ENCODE assay signal across 8 cellular contexts in genomic region chr12:117587646-117588287, GRCh38.
DNase-seq lines count a peak whose midpoint lies in the region; ATAC-seq and TF ChIP-seq lines count a peak whose summit lies in the region.

No MANE protein-coding gene starts in this region.

- no peaks in the 10 kb centered on the region for H3K9me3 ChIP-seq in thyroid gland

- intact Hi-C loops in thyroid gland (cut with DNase I), result loop anchor here (2.0 kb wide), 1 partner anchor 221 kb away; no protein-coding TSS in a partner anchor

- no peaks in the 10 kb centered on the region for H3K36me3 ChIP-seq in thyroid gland

- ATAC-seq in naive B cell (ENCODE audit: low read depth in 2 of 2), result no peak

- peaks cover 0 to under 1% of the 10 kb centered on the region in 2 donors for H3K4me1 ChIP-seq in thyroid gland

- DNase-seq in SIG-M5 treated with dmso at 0.1 percent for 504 hours (lab: John Stamatoyannopoulos, UW; ENCODE audit: unreplicated experiment), result peak; percentile 47
- no peak for DNase-seq in SIG-M5 (lab: John Stamatoyannopoulos, UW)
- DNase-seq in NCI-H1092 treated with DMSO at 0.1 percent for 48 hours (lab: John Stamatoyannopoulos, UW), result peak; percentile 33
- peak; percentile 73 for DNase-seq in endothelial cell (ENCODE audit: low spot score)
- peak; percentile 6 for DNase-seq in naive B cell
- DNase-seq in thyroid gland, result peak; percentile 65 to 66
- DNase-seq in stimulated activated naive CD4-positive, alpha-beta T cell (lab: John Stamatoyannopoulos, UW), result no peak

- H3K4me3 ChIP-seq in WI38 (ENCODE audit: low read depth, low read length) (no peak overlapping the region), thyroid gland (replicated peaks in 1 of 3) (no peak overlapping the region)

- H3K27ac Mint-ChIP-seq in endothelial cell (ENCODE audit: unreplicated experiment) (no peak overlapping the region), naive B cell (no peak overlapping the region)

- no peaks in the 10 kb centered on the region for H3K9me3 Mint-ChIP-seq in endothelial cell (ENCODE audit: unreplicated experiment)
- peaks cover 3 to 24% (median 7%) of the 10 kb centered on the region in 7 donors for H3K9me3 Mint-ChIP-seq in naive B cell

- no peak for TF ChIP-seq POLR2A in thyroid gland (IDR thresholded peaks at IDR 0.05)

- no peak overlapping the region for H3K27ac ChIP-seq in thyroid gland

- no peak overlapping the region for H3K4me3 Mint-ChIP-seq in endothelial cell (ENCODE audit: unreplicated experiment)
- H3K4me3 Mint-ChIP-seq in naive B cell, result peak overlapping the region in 1 of 8 donors; percentile 13

- peak; percentile 39; the same call in 1 of the 2 replicates for TF ChIP-seq CTCF in WI38 (IDR thresholded peaks at IDR 0.05; ENCODE audit: low read depth, low read length)
- TF ChIP-seq CTCF in endothelial cell (IDR thresholded peaks at IDR 0.05; ENCODE audit: unreplicated experiment), result peak; percentile 75
- TF ChIP-seq CTCF in thyroid gland (IDR thresholded peaks at IDR 0.05), result peak; percentile 75 to 93 (median 82)

- H3K4me1 Mint-ChIP-seq in endothelial cell (ENCODE audit: unreplicated experiment) (no peaks in the 10 kb centered on the region), naive B cell (no peaks in the 10 kb centered on the region)

- H3K36me3 Mint-ChIP-seq in endothelial cell (ENCODE audit: low read depth, unreplicated experiment) (no peaks in the 10 kb centered on the region), naive B cell (no peaks in the 10 kb centered on the region)

- WGBS in thyroid gland, 2 donors, result 18 to 21% methylated on average over 12 of the region's 12 CpGs

- H3K27me3 ChIP-seq in thyroid gland, result no peaks in the 10 kb centered on the region

- peaks cover 3% of the 10 kb centered on the region for H3K27me3 Mint-ChIP-seq in endothelial cell (ENCODE audit: unreplicated experiment)
- H3K27me3 Mint-ChIP-seq in naive B cell, result peaks cover 23 to 33% (median 32%) of the 10 kb centered on the region in 3 donors

Comparison
In these comparisons a context has a peak if more than half of its experiments do, and no peak if none do; other contexts are left out.
1. DNase-seq: peak in SIG-M5 treated with dmso at 0.1 percent for 504 hours (single experiment), NCI-H1092 treated with DMSO at 0.1 percent for 48 hours (single experiment), endothelial cell (single experiment), naive B cell (single experiment) and thyroid gland (2 of 2); none in SIG-M5 (single experiment) and stimulated activated naive CD4-positive, alpha-beta T cell (0 of 6).
2. Peak in every context shown above with its lines, with median percentiles within 50 percentile points of each other: CTCF ChIP-seq.